In the genomic region with DNA sequence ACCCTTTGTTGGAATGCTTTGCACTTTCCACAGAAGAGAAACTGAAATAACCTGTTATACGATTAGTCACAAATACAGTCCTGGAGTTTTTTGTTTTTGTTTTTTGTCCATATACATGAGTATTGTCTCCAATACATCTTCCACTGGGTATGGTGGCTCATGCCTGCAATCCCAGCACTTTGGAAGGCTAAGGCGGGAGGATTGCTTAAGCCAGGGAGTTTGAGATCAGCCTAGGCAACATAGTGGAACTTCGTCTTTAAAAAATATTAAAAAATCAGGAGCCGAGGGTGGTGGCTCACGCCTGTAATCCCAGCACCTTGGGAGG, we compare ENCODE assay signal across 22 cellular contexts. TPM values are rescaled to one million over a fixed set of nuclear protein-coding genes. Genes with fewer than 3 reads are reported as not detected.
DNase-seq lines count a peak whose midpoint lies in the region; ATAC-seq and TF ChIP-seq lines count a peak whose summit lies in the region.
"Had no signal": no experiment of that assay in that cellular context is flagged by ENCODE, and none has a peak within 500 bp of the region (broad histone marks: within the 10 kb centered on the region; RNA-seq: fewer than 3 reads in every experiment).

No MANE protein-coding gene starts in this region.

- no peak overlapping the region for H2AFZ ChIP-seq in PC-3 (ENCODE audit: low read length)

- TF ChIP-seq CTCF in natural killer cell (IDR thresholded peaks at IDR 0.05) (no peak), PC-3 (conservative IDR thresholded peaks at IDR 0.05; ENCODE audit: low read depth, low read length) (no peak), epithelial cell of esophagus (IDR thresholded peaks at IDR 0.05; ENCODE audit: insufficient read depth, low read depth, low read length, missing control alignments) (no peak), lower lobe of right lung (IDR thresholded peaks at IDR 0.05) (no peak)

- no peaks in the 10 kb centered on the region for H3K9me3 ChIP-seq in PC-3 (ENCODE audit: low read length)
- no peaks in the 10 kb centered on the region for H3K9me3 ChIP-seq in lower lobe of right lung
- no peaks in the 10 kb centered on the region for H3K9me3 ChIP-seq in naive thymus-derived CD4-positive, alpha-beta T cell (ENCODE audit: control insufficient read depth in 2 of 3, low read length in 3 of 3)
- H3K9me3 ChIP-seq: ovary, tibial nerve had no signal

- H3K27me3 ChIP-seq in PC-3 (ENCODE audit: low read length) (no peaks in the 10 kb centered on the region), lower lobe of right lung (ENCODE audit: low read depth) (no peaks in the 10 kb centered on the region)
- no peaks in the 10 kb centered on the region for H3K27me3 ChIP-seq in naive thymus-derived CD4-positive, alpha-beta T cell (ENCODE audit: control insufficient read depth in 2 of 2, insufficient read depth in 2 of 2, low read length in 2 of 2)
- H3K27me3 ChIP-seq: dorsolateral prefrontal cortex, ovary, tibial nerve had no signal

- no peak overlapping the region for H3K4me3 ChIP-seq in PC-3 (ENCODE audit: low read length)
- no peak overlapping the region for H3K4me3 ChIP-seq in epithelial cell of esophagus (ENCODE audit: low read length)
- H3K4me3 ChIP-seq in lower lobe of right lung = no peak overlapping the region
- no peak overlapping the region for H3K4me3 ChIP-seq in naive thymus-derived CD4-positive, alpha-beta T cell (ENCODE audit: low read length)
- H3K4me3 ChIP-seq: ovary, tibial nerve had no signal

- peaks cover 13 to 21% of the 10 kb centered on the region in 2 donors for H3K4me1 Mint-ChIP-seq in natural killer cell treated with Interleukin-12 subunit alpha and Interleukin-12 subunit beta and Interleukin-15 and Interleukin-18, amount 100 ng/mL, for 72 hours (ENCODE audit: low read depth in 2 of 2)
- peaks cover 0 to 6% of the 10 kb centered on the region in 2 donors for H3K4me1 Mint-ChIP-seq in natural killer cell
- peaks cover 10 to 32% (median 23%) of the 10 kb centered on the region in 7 donors for H3K4me1 Mint-ChIP-seq in naive thymus-derived CD4-positive, alpha-beta T cell

- H3K27ac Mint-ChIP-seq in natural killer cell treated with Interleukin-12 subunit alpha and Interleukin-12 subunit beta and Interleukin-15 and Interleukin-18, amount 100 ng/mL, for 72 hours = peak overlapping the region in 1 of 2 donors; percentile 56
- peak overlapping the region in 1 of 2 donors; percentile 6 for H3K27ac Mint-ChIP-seq in natural killer cell
- peak overlapping the region in 2 of 9 donors; percentile 52 to 58 for H3K27ac Mint-ChIP-seq in naive thymus-derived CD4-positive, alpha-beta T cell

- H3K27ac ChIP-seq in PC-3 (ENCODE audit: low read length) = no peak overlapping the region
- H3K27ac ChIP-seq in lower lobe of right lung = no peak overlapping the region
- no peak overlapping the region for H3K27ac ChIP-seq in naive thymus-derived CD4-positive, alpha-beta T cell (ENCODE audit: low read depth, low read length)
- H3K27ac ChIP-seq: ovary had no signal

- BruUV-seq in PC-3 (replicated peaks; lab: Mats Ljungman, UMichigan) = no TSS peak

- peak overlapping the region; percentile 37; the same call in 1 of the 2 replicates for H3K4me2 ChIP-seq in PC-3 (ENCODE audit: low read length)

- H3K9me3 Mint-ChIP-seq in natural killer cell treated with Interleukin-12 subunit alpha and Interleukin-12 subunit beta and Interleukin-15 and Interleukin-18, amount 100 ng/mL, for 72 hours = no peaks in the 10 kb centered on the region
- no peaks in the 10 kb centered on the region for H3K9me3 Mint-ChIP-seq in natural killer cell
- H3K9me3 Mint-ChIP-seq in naive thymus-derived CD4-positive, alpha-beta T cell = no peaks in the 10 kb centered on the region
- H3K9me3 Mint-ChIP-seq: activated CD4-positive, alpha-beta memory T cell treated with anti-CD3 and anti-CD28 coated beads, Interleukin-2, amount 10 ng/mL, durations not matched to agents 7 days and 5 days had no signal

- no peak for ATAC-seq in natural killer cell treated with Interleukin-12 subunit alpha and Interleukin-12 subunit beta and Interleukin-15 and Interleukin-18, amount 100 ng/mL, for 72 hours
- ATAC-seq in natural killer cell (no peak), PC-3 (no peak), HG02759 (IDR thresholded peaks at IDR 0.05; ENCODE audit: unreplicated experiment) (no peak), lower lobe of right lung (no peak)
- ATAC-seq in naive thymus-derived CD4-positive, alpha-beta T cell = no peak
- ATAC-seq: activated CD4-positive, CD25-positive, alpha-beta regulatory T cell treated with anti-CD3 and anti-CD28 coated beads, Interleukin-2, amount 50 U/mL, for 24 hours; left ventricle myocardium superior; Panc1 had no signal

- no peaks in the 10 kb centered on the region for H4K20me1 ChIP-seq in PC-3 (ENCODE audit: low read length)

- no peaks in the 10 kb centered on the region for H3K79me2 ChIP-seq in PC-3 (ENCODE audit: low read length)

- CTCF ChIA-PET in PC-3 (lab: Charles Lee) = no interaction called here
- CTCF ChIA-PET in naive thymus-derived CD4-positive, alpha-beta T cell (lab: Charles Lee) = no interaction called here

- H3F3A ChIP-seq in PC-3 (ENCODE audit: low read length, unreplicated experiment) = no peaks in the 10 kb centered on the region

- no peak for DNase-seq in natural killer cell treated with Interleukin-12 subunit alpha and Interleukin-12 subunit beta and Interleukin-15 and Interleukin-18, amount 100 ng/mL, for 72 hours (ENCODE audit: low spot score)
- DNase-seq in natural killer cell (no peak), PC-3 (peak; percentile 69), epithelial cell of esophagus (ENCODE audit: low read depth) (peak; percentile 79), NCI-H2107 (lab: John Stamatoyannopoulos, UW) (no peak), lower lobe of right lung (no peak)
- no peak for DNase-seq in naive thymus-derived CD4-positive, alpha-beta T cell
- DNase-seq: ACHN; activated CD4-positive, alpha-beta memory T cell treated with anti-CD3 and anti-CD28 coated beads, Interleukin-2, amount 10 ng/mL, durations not matched to agents 7 days and 5 days; activated gamma-delta T cell; dorsolateral prefrontal cortex; KG1; left ventricle myocardium superior; MM.1S; NCI-H1417 treated with DMSO at 0.1 percent for 48 hours; NCI-H2081; NCI-H446; ovary had no signal

- no peaks in the 10 kb centered on the region for H3K27me3 Mint-ChIP-seq in natural killer cell treated with Interleukin-12 subunit alpha and Interleukin-12 subunit beta and Interleukin-15 and Interleukin-18, amount 100 ng/mL, for 72 hours
- peaks cover 0 to 3% of the 10 kb centered on the region in 2 donors for H3K27me3 Mint-ChIP-seq in natural killer cell (ENCODE audit: low read depth in 2 of 2)
- H3K27me3 Mint-ChIP-seq in naive thymus-derived CD4-positive, alpha-beta T cell = peaks cover 0 to under 1% (median 0%) of the 10 kb centered on the region in 5 donors
- H3K27me3 Mint-ChIP-seq: activated CD4-positive, alpha-beta memory T cell treated with anti-CD3 and anti-CD28 coated beads, Interleukin-2, amount 10 ng/mL, durations not matched to agents 7 days and 5 days had no signal

- intact Hi-C loops in natural killer cell (cut with micrococcal nuclease) = no loop called here
- intact Hi-C loops in PC-3 (cut with micrococcal nuclease) = loop anchor here (5.0 kb wide), 1 partner anchor 38 kb away; a partner anchor contains a TSS
- intact Hi-C loops in lower lobe of right lung (cut with DNase I) = no loop called here
- intact Hi-C loops in naive thymus-derived CD4-positive, alpha-beta T cell (cut with micrococcal nuclease) = no loop called here

- H3K9ac ChIP-seq in PC-3 (ENCODE audit: low read length) = no peak overlapping the region

- no peaks in the 10 kb centered on the region for H3K9me2 ChIP-seq in PC-3 (replicated peaks; ENCODE audit: low read length)

- POLR2A ChIA-PET in PC-3 (lab: Charles Lee; ENCODE audit: unreplicated experiment) = no interaction called here
- POLR2A ChIA-PET in naive thymus-derived CD4-positive, alpha-beta T cell (lab: Charles Lee) = no interaction called here

- peak overlapping the region; percentile 61 for H3K4me3 Mint-ChIP-seq in natural killer cell treated with Interleukin-12 subunit alpha and Interleukin-12 subunit beta and Interleukin-15 and Interleukin-18, amount 100 ng/mL, for 72 hours
- no peak overlapping the region for H3K4me3 Mint-ChIP-seq in natural killer cell
- no peak overlapping the region for H3K4me3 Mint-ChIP-seq in naive thymus-derived CD4-positive, alpha-beta T cell
- H3K4me3 Mint-ChIP-seq: activated CD4-positive, alpha-beta memory T cell treated with anti-CD3 and anti-CD28 coated beads, Interleukin-2, amount 10 ng/mL, durations not matched to agents 7 days and 5 days had no signal

- H3K36me3 Mint-ChIP-seq in natural killer cell treated with Interleukin-12 subunit alpha and Interleukin-12 subunit beta and Interleukin-15 and Interleukin-18, amount 100 ng/mL, for 72 hours = no peaks in the 10 kb centered on the region
- H3K36me3 Mint-ChIP-seq in natural killer cell = no peaks in the 10 kb centered on the region
- no peaks in the 10 kb centered on the region for H3K36me3 Mint-ChIP-seq in naive thymus-derived CD4-positive, alpha-beta T cell

- peaks cover 25% of the 10 kb centered on the region for H3K4me1 ChIP-seq in PC-3 (ENCODE audit: insufficient read depth, low read length)
- peaks cover 15% of the 10 kb centered on the region for H3K4me1 ChIP-seq in lower lobe of right lung
- H3K4me1 ChIP-seq in naive thymus-derived CD4-positive, alpha-beta T cell (ENCODE audit: control insufficient read depth in 2 of 2, insufficient read depth in 2 of 2, low read length in 2 of 2) = peaks cover 14 to 16% of the 10 kb centered on the region in 2 donors

- H3K36me3 ChIP-seq in PC-3 (ENCODE audit: low read depth, low read length) (no peaks in the 10 kb centered on the region), lower lobe of right lung (no peaks in the 10 kb centered on the region)
- H3K36me3 ChIP-seq in naive thymus-derived CD4-positive, alpha-beta T cell (ENCODE audit: control insufficient read depth in 2 of 3, insufficient read depth in 3 of 3, low read length in 3 of 3) = no peaks in the 10 kb centered on the region
- H3K36me3 ChIP-seq: ovary, tibial nerve had no signal

RNA-seq across cellular contexts. Expression of a gene that starts 25.0 kb away (rescaled TPM):
- 100 to 1,000 TPM in 1 of 2 donors, 10 to 100 TPM in 1; 94.3 to 130 TPM for total RNA-seq in natural killer cell treated with Interleukin-12 subunit alpha and Interleukin-12 subunit beta and Interleukin-15 and Interleukin-18, amount 100 ng/mL, for 72 hours
- total RNA-seq in natural killer cell = 10 to 100 TPM; 45.0 to 49.1 (median 45.4) TPM
- total RNA-seq in PC-3 (2014; rRNA removed) = 245 and 330 TPM in 2 replicates
- total RNA-seq in lower lobe of right lung = 120 TPM
- 100 to 1,000 TPM in 1 of 5 experiments, 10 to 100 TPM in 4; 34.4 to 116 (median 46.5) TPM for total RNA-seq in naive thymus-derived CD4-positive, alpha-beta T cell
- polyA plus RNA-seq in naive thymus-derived CD4-positive, alpha-beta T cell = 10 to 100 TPM; 60.4 to 71.0 TPM

RNA-seq across cellular contexts. Expression of a gene that starts 35.1 kb away (rescaled TPM):
- total RNA-seq in natural killer cell treated with Interleukin-12 subunit alpha and Interleukin-12 subunit beta and Interleukin-15 and Interleukin-18, amount 100 ng/mL, for 72 hours = 10 to 100 TPM; 27.6 to 42.9 TPM
- total RNA-seq in natural killer cell = 10 to 100 TPM; 40.2 to 66.2 (median 48.5) TPM
- 23.6 and 31.2 TPM in 2 replicates for total RNA-seq in PC-3 (2014; rRNA removed)
- 61.6 TPM for total RNA-seq in lower lobe of right lung
- total RNA-seq in naive thymus-derived CD4-positive, alpha-beta T cell = 10 to 100 TPM; 22.2 to 29.4 (median 24.5) TPM
- 1 to 10 TPM; 2.3 to 4.8 TPM for polyA plus RNA-seq in naive thymus-derived CD4-positive, alpha-beta T cell

RNA-seq across cellular contexts. Expression of a gene that starts 37.3 kb away (rescaled TPM):
- total RNA-seq in natural killer cell treated with Interleukin-12 subunit alpha and Interleukin-12 subunit beta and Interleukin-15 and Interleukin-18, amount 100 ng/mL, for 72 hours = 100 to 1,000 TPM; 215 to 269 TPM
- 10 to 100 TPM; 11.2 to 23.1 (median 18.9) TPM for total RNA-seq in natural killer cell
- 97.4 and 117 TPM in 2 replicates for total RNA-seq in PC-3 (2014; rRNA removed)
- total RNA-seq in lower lobe of right lung = 120 TPM
- 100 to 1,000 TPM in 1 of 5 experiments, 10 to 100 TPM in 1, 1 to 10 TPM in 3; 3.5 to 120 (median 5.3) TPM for total RNA-seq in naive thymus-derived CD4-positive, alpha-beta T cell
- polyA plus RNA-seq in naive thymus-derived CD4-positive, alpha-beta T cell = 1 to 10 TPM; 1.1 to 5.6 TPM

Comparison
In these comparisons a context has a peak if more than half of its experiments do, and no peak if none do; other contexts are left out.
1. DNase-seq: peak in PC-3 (single experiment) and epithelial cell of esophagus (single experiment); none in natural killer cell treated with Interleukin-12 subunit alpha and Interleukin-12 subunit beta and Interleukin-15 and Interleukin-18, amount 100 ng/mL, for 72 hours (single experiment), natural killer cell (single experiment), NCI-H2107 (single experiment), lower lobe of right lung (single experiment) and naive thymus-derived CD4-positive, alpha-beta T cell (0 of 9).